18 cellular contexts compared by ENCODE assay signal in genomic region chr6:89928604-89929003, GRCh38. TPM values are rescaled to one million over a fixed set of nuclear protein-coding genes. Genes with fewer than 3 reads are reported as not detected.
DNase-seq lines count a peak whose midpoint lies in the region; ATAC-seq and TF ChIP-seq lines count a peak whose summit lies in the region.
"Had no signal": no experiment of that assay in that cellular context is flagged by ENCODE, and none has a peak within 500 bp of the region (broad histone marks: within the 10 kb centered on the region; RNA-seq: fewer than 3 reads in every experiment).

No MANE protein-coding gene starts in this region.

- H3K27ac Mint-ChIP-seq in CD8-positive, alpha-beta T cell: peak overlapping the region; percentile 46
- H3K27ac Mint-ChIP-seq in activated T-helper 2 cell treated with anti-CD3 and anti-CD28 coated beads, Interferon-gamma antibody, Interleukin-2, Interleukin-4, amounts not matched to agents 10 μg/mL and 5 μg/mL and 100 μg/mL, durations not matched to agents 14 hours and 24 hours and 36 hours: peak overlapping the region; percentile 67
- H3K27ac Mint-ChIP-seq: T-helper 1 cell treated with Interleukin-12 subunit alpha and Interleukin-12 subunit beta and Interleukin-4 antibody, amounts not matched to agents 30 μg/mL and 1 μg/mL, for 36 hours had no signal

- no peak overlapping the region for H3K4me3 Mint-ChIP-seq in CD8-positive, alpha-beta T cell
- H3K4me3 Mint-ChIP-seq in activated T-helper 2 cell treated with anti-CD3 and anti-CD28 coated beads, Interferon-gamma antibody, Interleukin-2, Interleukin-4, amounts not matched to agents 10 μg/mL and 5 μg/mL and 100 μg/mL, durations not matched to agents 14 hours and 24 hours and 36 hours (ENCODE audit: low read depth): no peak overlapping the region
- H3K4me3 Mint-ChIP-seq: T-helper 1 cell treated with Interleukin-12 subunit alpha and Interleukin-12 subunit beta and Interleukin-4 antibody, amounts not matched to agents 30 μg/mL and 1 μg/mL, for 36 hours had no signal

- no peak overlapping the region for H3K4me3 ChIP-seq in CD8-positive, alpha-beta T cell (ENCODE audit: low read depth, low read length)
- H3K4me3 ChIP-seq: prostate gland had no signal

- POLR2A ChIA-PET in CD8-positive, alpha-beta T cell (lab: Charles Lee): interaction anchor here (0.6 kb wide), 1 partner anchor 657 kb away, joined by 3 read pairs; no protein-coding TSS in a partner anchor

- no peaks in the 10 kb centered on the region for H3K27me3 Mint-ChIP-seq in CD8-positive, alpha-beta T cell (ENCODE audit: low read depth)
- no peaks in the 10 kb centered on the region for H3K27me3 Mint-ChIP-seq in activated T-helper 2 cell treated with anti-CD3 and anti-CD28 coated beads, Interferon-gamma antibody, Interleukin-2, Interleukin-4, amounts not matched to agents 10 μg/mL and 5 μg/mL and 100 μg/mL, durations not matched to agents 14 hours and 24 hours and 36 hours (ENCODE audit: low read depth)

- H3K27me3 ChIP-seq in CD8-positive, alpha-beta T cell (ENCODE audit: insufficient read depth, low read length): no peaks in the 10 kb centered on the region

- CTCF ChIA-PET in CD8-positive, alpha-beta T cell (lab: Charles Lee): interaction anchor here (1.2 to 1.5 kb wide), 2 partner anchors 8 to 15 kb away, joined by 3 read pairs; no protein-coding TSS in a partner anchor

- TF ChIP-seq CTCF in CD8-positive, alpha-beta T cell (IDR thresholded peaks at IDR 0.05): no peak

- H3K36me3 Mint-ChIP-seq in CD8-positive, alpha-beta T cell: peaks cover 53% of the 10 kb centered on the region
- peaks cover 71% of the 10 kb centered on the region for H3K36me3 Mint-ChIP-seq in activated T-helper 2 cell treated with anti-CD3 and anti-CD28 coated beads, Interferon-gamma antibody, Interleukin-2, Interleukin-4, amounts not matched to agents 10 μg/mL and 5 μg/mL and 100 μg/mL, durations not matched to agents 14 hours and 24 hours and 36 hours (ENCODE audit: low read depth)

- no peaks in the 10 kb centered on the region for H3K9me3 Mint-ChIP-seq in CD8-positive, alpha-beta T cell
- H3K9me3 Mint-ChIP-seq in activated T-helper 2 cell treated with anti-CD3 and anti-CD28 coated beads, Interferon-gamma antibody, Interleukin-2, Interleukin-4, amounts not matched to agents 10 μg/mL and 5 μg/mL and 100 μg/mL, durations not matched to agents 14 hours and 24 hours and 36 hours: no peaks in the 10 kb centered on the region
- H3K9me3 Mint-ChIP-seq: T-helper 1 cell treated with Interleukin-12 subunit alpha and Interleukin-12 subunit beta and Interleukin-4 antibody, amounts not matched to agents 30 μg/mL and 1 μg/mL, for 36 hours had no signal

- no peaks in the 10 kb centered on the region for H3K9me3 ChIP-seq in CD8-positive, alpha-beta T cell (ENCODE audit: low read length)
- H3K9me3 ChIP-seq: prostate gland had no signal

- peak; percentile 41 for DNase-seq in A172 (ENCODE audit: low spot score)
- no peak for DNase-seq in CD8-positive, alpha-beta T cell
- DNase-seq in activated T-helper 2 cell treated with anti-CD3 and anti-CD28 coated beads, Interferon-gamma antibody, Interleukin-2, Interleukin-4, amounts not matched to agents 10 μg/mL and 5 μg/mL and 100 μg/mL, durations not matched to agents 14 hours and 24 hours and 36 hours (ENCODE audit: low spot score): no peak
- DNase-seq in glomerular visceral epithelial cell (ENCODE audit: extremely low spot score): peak; percentile 58
- DNase-seq in mucosa of gallbladder (ENCODE audit: low spot score): no peak
- DNase-seq in NCI-H2081 treated with DMSO at 0.1 percent for 48 hours (lab: John Stamatoyannopoulos, UW): no peak
- no peak for DNase-seq in Kasumi-1 (lab: John Stamatoyannopoulos, UW)
- DNase-seq: activated CD8-positive, alpha-beta memory T cell treated with anti-CD3 and anti-CD28 coated beads for 24 hours; aorta; NCI-H1092 treated with DMSO at 0.1 percent for 48 hours; NCI-H510A had no signal

- H3K4me1 ChIP-seq in CD8-positive, alpha-beta T cell (ENCODE audit: insufficient read depth, low read length): peaks cover 17% of the 10 kb centered on the region
- H3K4me1 ChIP-seq: prostate gland had no signal

- H3K36me3 ChIP-seq in CD8-positive, alpha-beta T cell (ENCODE audit: insufficient read depth, low read length): peaks cover 17% of the 10 kb centered on the region
- H3K36me3 ChIP-seq: prostate gland had no signal

- no peak for ATAC-seq in CD8-positive, alpha-beta T cell
- ATAC-seq in GM18907 (IDR thresholded peaks at IDR 0.05; ENCODE audit: unreplicated experiment): no peak
- ATAC-seq: HepG2, Panc1 had no signal

- peaks cover 49% of the 10 kb centered on the region for H3K4me1 Mint-ChIP-seq in CD8-positive, alpha-beta T cell (ENCODE audit: low read depth)
- H3K4me1 Mint-ChIP-seq in activated T-helper 2 cell treated with anti-CD3 and anti-CD28 coated beads, Interferon-gamma antibody, Interleukin-2, Interleukin-4, amounts not matched to agents 10 μg/mL and 5 μg/mL and 100 μg/mL, durations not matched to agents 14 hours and 24 hours and 36 hours (ENCODE audit: low read depth): peaks cover 39% of the 10 kb centered on the region

- intact Hi-C loops in CD8-positive, alpha-beta T cell (cut with DNase I, micrococcal nuclease): no loop called here
- intact Hi-C loops in activated T-helper 2 cell treated with anti-CD3 and anti-CD28 coated beads, Interferon-gamma antibody, Interleukin-2, Interleukin-4, amounts not matched to agents 10 μg/mL and 5 μg/mL and 100 μg/mL, durations not matched to agents 14 hours and 24 hours and 36 hours (cut with micrococcal nuclease): no loop called here

- no peak overlapping the region for H3K27ac ChIP-seq in CD8-positive, alpha-beta T cell (ENCODE audit: low read depth, low read length)
- H3K27ac ChIP-seq: C4-2B, prostate gland had no signal

RNA-seq across cellular contexts. Expression of gene GJA10, which starts 34.3 kb away (rescaled TPM):
- not detected in 2 replicates for total RNA-seq in A172 (2014; rRNA removed; shearing (Covaris generic))
- not detected for total RNA-seq in CD8-positive, alpha-beta T cell
- total RNA-seq in activated T-helper 2 cell treated with anti-CD3 and anti-CD28 coated beads, Interferon-gamma antibody, Interleukin-2, Interleukin-4, amounts not matched to agents 10 μg/mL and 5 μg/mL and 100 μg/mL, durations not matched to agents 14 hours and 24 hours and 36 hours: 0.11 and 0.32 TPM in 2 replicates
- total RNA-seq in mucosa of gallbladder: not detected
- total RNA-seq: aorta, glomerular endothelial cell, HepG2, prostate gland had no signal

Comparison
In these comparisons a context has a peak if more than half of its experiments do, and no peak if none do; other contexts are left out.
1. DNase-seq: peak in A172 (single experiment) and glomerular visceral epithelial cell (single experiment); none in CD8-positive, alpha-beta T cell (0 of 7), activated T-helper 2 cell treated with anti-CD3 and anti-CD28 coated beads, Interferon-gamma antibody, Interleukin-2, Interleukin-4, amounts not matched to agents 10 μg/mL and 5 μg/mL and 100 μg/mL, durations not matched to agents 14 hours and 24 hours and 36 hours (single experiment), mucosa of gallbladder (single experiment), NCI-H2081 treated with DMSO at 0.1 percent for 48 hours (single experiment) and Kasumi-1 (0 of 2).